ENCODE assay signal across 14 cellular contexts in genomic region chr5:76475358-76475757, GRCh38.
"Had no signal": no experiment of that assay in that cellular context is flagged by ENCODE, and none has a peak within 500 bp of the region (broad histone marks: within the 10 kb centered on the region; RNA-seq: fewer than 3 reads in every experiment).

No MANE protein-coding gene starts in this region.

- H3K36me3 Mint-ChIP-seq: stimulated activated naive B cell treated with anti-CD40 and anti-IgM and Interleukin-4, amounts not matched to agents 10 μg/mL and 1 μg/mL and 100 μg/mL, for 72 hours had no signal

- ATAC-seq: left lobe of liver; right cardiac atrium; stimulated activated naive B cell treated with anti-CD40 and anti-IgM and Interleukin-4, amounts not matched to agents 10 μg/mL and 1 μg/mL and 100 μg/mL, for 72 hours had no signal

- H3K9ac ChIP-seq: SK-N-SH had no signal

- H3K27me3 ChIP-seq: brain microvascular endothelial cell, esophagus muscularis mucosa, upper lobe of left lung had no signal

- H3K9me3 Mint-ChIP-seq: stimulated activated naive B cell treated with anti-CD40 and anti-IgM and Interleukin-4, amounts not matched to agents 10 μg/mL and 1 μg/mL and 100 μg/mL, for 72 hours had no signal

- H3K27me3 Mint-ChIP-seq: activated naive CD8-positive, alpha-beta T cell; stimulated activated naive B cell treated with anti-CD40 and anti-IgM and Interleukin-4, amounts not matched to agents 10 μg/mL and 1 μg/mL and 100 μg/mL, for 72 hours had no signal

- H3K36me3 ChIP-seq: brain microvascular endothelial cell, esophagus muscularis mucosa, upper lobe of left lung had no signal

- H3K9me2 ChIP-seq: SK-N-SH had no signal

- H3K9me3 ChIP-seq: esophagus muscularis mucosa, SK-N-SH, upper lobe of left lung had no signal

- H3K27ac Mint-ChIP-seq: stimulated activated naive B cell treated with anti-CD40 and anti-IgM and Interleukin-4, amounts not matched to agents 10 μg/mL and 1 μg/mL and 100 μg/mL, for 72 hours had no signal

- H3K4me3 ChIP-seq: esophagus muscularis mucosa, smooth muscle cell, upper lobe of left lung had no signal

- H3K4me2 ChIP-seq: SK-N-SH, smooth muscle cell had no signal

- H3K4me3 Mint-ChIP-seq: activated naive CD8-positive, alpha-beta T cell; stimulated activated naive B cell treated with anti-CD40 and anti-IgM and Interleukin-4, amounts not matched to agents 10 μg/mL and 1 μg/mL and 100 μg/mL, for 72 hours had no signal

- DNase-seq: activated CD4-positive, alpha-beta T cell treated with anti-CD3 and anti-CD28 coated beads for 48 hours; activated CD8-positive, alpha-beta memory T cell treated with anti-CD3 and anti-CD28 coated beads for 24 hours; brain microvascular endothelial cell; mammary epithelial cell; posterior cingulate gyrus; right cardiac atrium; SK-N-SH; stimulated activated naive B cell treated with anti-CD40 and anti-IgM and Interleukin-4, amounts not matched to agents 10 μg/mL and 1 μg/mL and 100 μg/mL, for 72 hours; T-helper 1 cell; upper lobe of left lung had no signal

- H3K4me1 ChIP-seq: esophagus muscularis mucosa had no signal

- H3K27ac ChIP-seq: brain microvascular endothelial cell, esophagus muscularis mucosa, upper lobe of left lung had no signal
